ENCODE assay signal across 17 cellular contexts in genomic region chr14:104515811-104516780, GRCh38.
"Had no signal": no experiment of that assay in that cellular context is flagged by ENCODE, and none has a peak within 500 bp of the region (broad histone marks: within the 10 kb centered on the region; RNA-seq: fewer than 3 reads in every experiment).

No MANE protein-coding gene starts in this region.

- DNase-seq: activated CD4-positive, alpha-beta T cell treated with anti-CD3 and anti-CD28 coated beads, Interleukin-2, amount 50 U/mL, for 4 hours; activated T-cell treated with anti-CD3 and anti-CD28 coated beads, Interleukin-2, amount 50 U/mL, for 24 hours; aorta; central memory CD4-positive, alpha-beta T cell; effector memory CD8-positive, alpha-beta T cell; esophagus squamous epithelium; gastrocnemius medialis; hippocampal formation; occipital lobe; stimulated activated CD4-positive, alpha-beta T cell treated with anti-CD3 and anti-CD28 coated beads, Interleukin-2, amount 100 ng/mL, for 48 hours; stimulated activated CD8-positive, alpha-beta memory T cell treated with anti-CD3 and anti-CD28 coated beads, Interleukin-4, amount 100 ng/mL, for 48 hours; stimulated activated naive CD4-positive, alpha-beta T cell; T1000; thyroid gland had no signal

- H3K27ac ChIP-seq: esophagus squamous epithelium, gastrocnemius medialis, thyroid gland had no signal

- ATAC-seq: activated naive CD4-positive, alpha-beta T cell treated with anti-CD3 and anti-CD28 coated beads, Interleukin-2, amount 50 U/mL, for 72 hours; activated T-helper 17 cell treated with anti-CD3 and anti-CD28 coated beads, Interleukin-2, amount 50 U/mL, for 72 hours; effector memory CD8-positive, alpha-beta T cell; gastrocnemius medialis; WTC11 had no signal

- H3K4me3 ChIP-seq: esophagus squamous epithelium, gastrocnemius medialis, thyroid gland had no signal

- H3K9me3 ChIP-seq: thyroid gland had no signal

- H3K27me3 ChIP-seq: thyroid gland had no signal

- H3K4me1 ChIP-seq: gastrocnemius medialis, thyroid gland had no signal

- H3K36me3 ChIP-seq: esophagus squamous epithelium, gastrocnemius medialis, thyroid gland had no signal
